Comparison of ENCODE assay signal across 1 cellular context in the genomic region with DNA sequence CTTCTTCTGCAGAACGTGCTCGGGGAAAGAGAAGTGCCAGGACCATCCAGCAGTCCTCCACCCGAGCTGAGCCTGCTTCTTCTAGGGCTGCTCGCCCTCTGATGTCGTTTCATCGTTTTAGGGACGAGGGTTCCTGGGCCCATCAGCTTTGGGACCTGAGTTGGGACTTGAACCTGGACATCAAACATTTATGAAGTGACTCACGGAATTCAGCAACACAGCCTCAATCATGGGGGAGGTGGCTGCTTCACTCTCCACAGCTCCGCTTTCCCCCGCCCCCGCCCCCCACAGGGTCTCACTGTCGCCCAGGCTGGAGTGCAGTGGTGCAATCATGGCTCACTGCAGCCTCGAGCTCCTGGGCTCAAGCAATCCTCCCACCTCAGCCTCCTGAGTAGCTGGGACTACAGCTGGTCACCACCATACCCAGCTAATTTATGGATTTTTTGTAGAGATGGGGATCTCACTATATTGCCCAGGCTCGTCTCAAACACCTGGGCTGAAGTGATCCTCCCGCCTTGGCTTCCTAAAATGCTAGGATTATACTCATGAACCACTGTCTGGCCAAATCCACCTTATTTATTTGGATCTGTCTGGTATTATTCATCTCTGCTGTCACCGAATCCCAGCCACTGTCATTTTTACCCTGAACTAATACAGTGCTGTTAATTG.
TF ChIP-seq lines count a peak whose summit lies in the region.

No MANE protein-coding gene starts in this region.

TF ChIP-seq in GM23338, 12 proteins besides CTCF, POLR2A, EP300 and RAD21 (continued from another document):
- TF ChIP-seq, protein P1, sequence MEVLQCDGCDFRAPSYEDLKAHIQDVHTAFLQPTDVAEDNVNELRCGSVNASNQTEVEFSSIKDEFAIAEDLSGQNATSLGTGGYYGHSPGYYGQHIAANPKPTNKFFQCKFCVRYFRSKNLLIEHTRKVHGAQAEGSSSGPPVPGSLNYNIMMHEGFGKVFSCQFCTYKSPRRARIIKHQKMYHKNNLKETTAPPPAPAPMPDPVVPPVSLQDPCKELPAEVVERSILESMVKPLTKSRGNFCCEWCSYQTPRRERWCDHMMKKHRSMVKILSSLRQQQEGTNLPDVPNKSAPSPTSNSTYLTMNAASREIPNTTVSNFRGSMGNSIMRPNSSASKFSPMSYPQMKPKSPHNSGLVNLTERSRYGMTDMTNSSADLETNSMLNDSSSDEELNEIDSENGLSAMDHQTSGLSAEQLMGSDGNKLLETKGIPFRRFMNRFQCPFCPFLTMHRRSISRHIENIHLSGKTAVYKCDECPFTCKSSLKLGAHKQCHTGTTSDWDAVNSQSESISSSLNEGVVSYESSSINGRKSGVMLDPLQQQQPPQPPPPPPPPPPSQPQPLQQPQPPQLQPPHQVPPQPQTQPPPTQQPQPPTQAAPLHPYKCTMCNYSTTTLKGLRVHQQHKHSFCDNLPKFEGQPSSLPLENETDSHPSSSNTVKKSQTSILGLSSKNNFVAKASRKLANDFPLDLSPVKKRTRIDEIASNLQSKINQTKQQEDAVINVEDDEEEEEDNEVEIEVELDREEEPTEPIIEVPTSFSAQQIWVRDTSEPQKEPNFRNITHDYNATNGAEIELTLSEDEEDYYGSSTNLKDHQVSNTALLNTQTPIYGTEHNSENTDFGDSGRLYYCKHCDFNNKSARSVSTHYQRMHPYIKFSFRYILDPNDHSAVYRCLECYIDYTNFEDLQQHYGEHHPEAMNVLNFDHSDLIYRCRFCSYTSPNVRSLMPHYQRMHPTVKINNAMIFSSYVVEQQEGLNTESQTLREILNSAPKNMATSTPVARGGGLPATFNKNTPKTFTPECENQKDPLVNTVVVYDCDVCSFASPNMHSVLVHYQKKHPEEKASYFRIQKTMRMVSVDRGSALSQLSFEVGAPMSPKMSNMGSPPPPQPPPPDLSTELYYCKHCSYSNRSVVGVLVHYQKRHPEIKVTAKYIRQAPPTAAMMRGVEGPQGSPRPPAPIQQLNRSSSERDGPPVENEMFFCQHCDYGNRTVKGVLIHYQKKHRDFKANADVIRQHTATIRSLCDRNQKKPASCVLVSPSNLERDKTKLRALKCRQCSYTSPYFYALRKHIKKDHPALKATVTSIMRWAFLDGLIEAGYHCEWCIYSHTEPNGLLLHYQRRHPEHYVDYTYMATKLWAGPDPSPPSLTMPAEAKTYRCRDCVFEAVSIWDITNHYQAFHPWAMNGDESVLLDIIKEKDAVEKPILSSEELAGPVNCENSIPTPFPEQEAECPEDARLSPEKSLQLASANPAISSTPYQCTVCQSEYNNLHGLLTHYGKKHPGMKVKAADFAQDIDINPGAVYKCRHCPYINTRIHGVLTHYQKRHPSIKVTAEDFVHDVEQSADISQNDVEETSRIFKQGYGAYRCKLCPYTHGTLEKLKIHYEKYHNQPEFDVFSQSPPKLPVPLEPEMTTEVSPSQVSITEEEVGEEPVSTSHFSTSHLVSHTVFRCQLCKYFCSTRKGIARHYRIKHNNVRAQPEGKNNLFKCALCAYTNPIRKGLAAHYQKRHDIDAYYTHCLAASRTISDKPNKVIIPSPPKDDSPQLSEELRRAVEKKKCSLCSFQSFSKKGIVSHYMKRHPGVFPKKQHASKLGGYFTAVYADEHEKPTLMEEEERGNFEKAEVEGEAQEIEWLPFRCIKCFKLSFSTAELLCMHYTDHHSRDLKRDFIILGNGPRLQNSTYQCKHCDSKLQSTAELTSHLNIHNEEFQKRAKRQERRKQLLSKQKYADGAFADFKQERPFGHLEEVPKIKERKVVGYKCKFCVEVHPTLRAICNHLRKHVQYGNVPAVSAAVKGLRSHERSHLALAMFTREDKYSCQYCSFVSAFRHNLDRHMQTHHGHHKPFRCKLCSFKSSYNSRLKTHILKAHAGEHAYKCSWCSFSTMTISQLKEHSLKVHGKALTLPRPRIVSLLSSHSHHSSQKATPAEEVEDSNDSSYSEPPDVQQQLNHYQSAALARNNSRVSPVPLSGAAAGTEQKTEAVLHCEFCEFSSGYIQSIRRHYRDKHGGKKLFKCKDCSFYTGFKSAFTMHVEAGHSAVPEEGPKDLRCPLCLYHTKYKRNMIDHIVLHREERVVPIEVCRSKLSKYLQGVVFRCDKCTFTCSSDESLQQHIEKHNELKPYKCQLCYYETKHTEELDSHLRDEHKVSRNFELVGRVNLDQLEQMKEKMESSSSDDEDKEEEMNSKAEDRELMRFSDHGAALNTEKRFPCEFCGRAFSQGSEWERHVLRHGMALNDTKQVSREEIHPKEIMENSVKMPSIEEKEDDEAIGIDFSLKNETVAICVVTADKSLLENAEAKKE (CRISPR knock-in tag; IDR thresholded peaks at IDR 0.05), result no peak
- no peak for TF ChIP-seq ZNF114 (CRISPR knock-in tag; IDR thresholded peaks at IDR 0.05)
- no peak for TF ChIP-seq JUNB (IDR thresholded peaks at IDR 0.05; ENCODE audit: unreplicated experiment)
